Comparison of ENCODE assay signal across 15 cellular contexts in genomic region chr4:179097741-179098140, GRCh38.
DNase-seq lines count a peak whose midpoint lies in the region; ATAC-seq, FAIRE-seq and TF ChIP-seq lines count a peak whose summit lies in the region.
"Had no signal": no experiment of that assay in that cellular context is flagged by ENCODE, and none has a peak within 500 bp of the region (broad histone marks: within the 10 kb centered on the region; RNA-seq: fewer than 3 reads in every experiment).

No MANE protein-coding gene starts in this region.

- in situ Hi-C loops in GM12878 (cut with MboI), result no loop called here

- H3K4me3 ChIP-seq in GM12878 (no peak overlapping the region), neural cell (ENCODE audit: low read length) (no peak overlapping the region), stomach (no peak overlapping the region)

- TF ChIP-seq CTCF in GM12878 (IDR thresholded peaks at IDR 0.05 in 2 of 3, conservative IDR thresholded peaks at IDR 0.05 in 1 of 3; ENCODE audit: control insufficient read depth in 2 of 3, extremely low read depth in 1 of 3, insufficient read depth in 1 of 3, low read depth in 3 of 3, low read length in 3 of 3) (no peak), neural cell (IDR thresholded peaks at IDR 0.05; ENCODE audit: poor library complexity, severe bottlenecking) (no peak), stomach (IDR thresholded peaks at IDR 0.05) (no peak)

- no peaks in the 10 kb centered on the region for H3K9me2 ChIP-seq in neural cell (ENCODE audit: insufficient read depth, low read length)

- peak; percentile 15 for DNase-seq in DMS53 (lab: John Stamatoyannopoulos, UW)
- no peak for DNase-seq in DMS53 treated with DMSO at 0.1 percent for 48 hours (lab: John Stamatoyannopoulos, UW; ENCODE audit: unreplicated experiment)
- peak; percentile 15 for DNase-seq in MV-4-11 (lab: John Stamatoyannopoulos, UW)
- no peak for DNase-seq in GM12878 (ENCODE audit: low read depth, low spot score)
- no peak for DNase-seq in NCI-H1048 (lab: John Stamatoyannopoulos, UW)
- DNase-seq in stomach, result no peak
- DNase-seq: 8988T, activated T-cell treated with anti-CD3 and anti-CD28 coated beads for 4 hours, aorta, NCI-H2171 had no signal

- intact Hi-C loops in GM12878 (cut with micrococcal nuclease; ENCODE audit: unreplicated experiment), result no loop called here
- intact Hi-C loops in stomach (cut with DNase I; ENCODE audit: low total_unique reads), result no loop called here

- H3K27me3 ChIP-seq in GM12878 (replicated peaks in 1 of 2; ENCODE audit: control insufficient read depth in 2 of 2, insufficient read depth in 2 of 2, low read length in 1 of 2) (no peaks in the 10 kb centered on the region), neural cell (ENCODE audit: insufficient read depth, low read depth, low read length) (no peaks in the 10 kb centered on the region), stomach (no peaks in the 10 kb centered on the region)

- ATAC-seq in GM12878 (no peak), GM18873 (IDR thresholded peaks at IDR 0.05; ENCODE audit: low FRiP score, unreplicated experiment) (no peak)

- no peaks in the 10 kb centered on the region for H3K36me3 ChIP-seq in GM12878 (ENCODE audit: control insufficient read depth in 2 of 2, insufficient read depth in 2 of 2, low read length in 1 of 2)
- no peaks in the 10 kb centered on the region for H3K36me3 ChIP-seq in neural cell (ENCODE audit: insufficient read depth, low read length)
- no peaks in the 10 kb centered on the region for H3K36me3 ChIP-seq in stomach

- H3K27ac ChIP-seq in GM12878 (ENCODE audit: control insufficient read depth, insufficient read depth) (no peak overlapping the region), neural cell (ENCODE audit: low read length) (no peak overlapping the region), stomach (no peak overlapping the region)

- no peaks in the 10 kb centered on the region for H3K9me3 ChIP-seq in GM12878 (replicated peaks; ENCODE audit: control insufficient read depth, insufficient read depth, low read length)
- H3K9me3 ChIP-seq in neural cell (ENCODE audit: low read length), result no peaks in the 10 kb centered on the region
- peaks cover 0 to 7% (median 4%) of the 10 kb centered on the region in 4 donors for H3K9me3 ChIP-seq in stomach

- H3K9ac ChIP-seq in GM12878 (ENCODE audit: control insufficient read depth, insufficient read depth, low read length) (no peak overlapping the region), neural cell (ENCODE audit: low read length) (no peak overlapping the region)

- H3F3A ChIP-seq in neural cell (ENCODE audit: insufficient read depth, low read length, poor library complexity, severe bottlenecking), result no peaks in the 10 kb centered on the region

- H4K20me1 ChIP-seq in GM12878 (ENCODE audit: control insufficient read depth, insufficient read depth), result no peaks in the 10 kb centered on the region
- no peaks in the 10 kb centered on the region for H4K20me1 ChIP-seq in neural cell (ENCODE audit: insufficient read depth)

- H2AFZ ChIP-seq in GM12878 (ENCODE audit: control insufficient read depth, low read depth, low read length) (no peak overlapping the region), neural cell (ENCODE audit: low read depth, low read length) (no peak overlapping the region)

- RAD21 ChIA-PET in GM12878 (lab: Charles Lee; ENCODE audit: unreplicated experiment), result no interaction called here

- SMC1A ChIA-PET in GM12878 (lab: Charles Lee; ENCODE audit: uncharacterized antibody, unreplicated experiment), result interaction anchor here (0.7 kb wide), 1 partner anchor 30 kb away, joined by 3 read pairs; no protein-coding TSS in a partner anchor

- TF ChIP-seq EP300 in GM12878 (IDR thresholded peaks at IDR 0.05; ENCODE audit: borderline replicate concordance in 1 of 2, control insufficient read depth in 1 of 2, low read depth in 2 of 2, low read length in 2 of 2) (no peak), neural cell (conservative IDR thresholded peaks at IDR 0.05; ENCODE audit: poor library complexity, severe bottlenecking) (no peak), stomach (IDR thresholded peaks at IDR 0.05) (no peak)

- no peak for TF ChIP-seq RAD21 in GM12878 (IDR thresholded peaks at IDR 0.05; ENCODE audit: insufficient read depth, low read depth, low read length)
- no peak for TF ChIP-seq RAD21 in neural cell (conservative IDR thresholded peaks at IDR 0.05)

- WGBS in GM12878 (ENCODE audit: insufficient coverage, insufficient replicate concordance, low lambda C conversion rate, missing lambda C conversion rate), result 0% methylated on average over 1 of the region's 1 CpG
- WGBS in stomach, 5 donors, result 3 to 8% (median 6%) methylated on average over 1 of the region's 1 CpG

- FAIRE-seq in GM12878 (lab: Jason Lieb, UNC), result no peak
- FAIRE-seq: endometrium, RCC 7860, TTC549 had no signal

- TF ChIP-seq POLR2A in GM12878 (IDR thresholded peaks at IDR 0.05; ENCODE audit: low read depth, low read length), result no peak
- no peak for TF ChIP-seq POLR2A in stomach (IDR thresholded peaks at IDR 0.05)

- no TSS peak for BruUV-seq in GM12878 (replicated peaks; lab: Mats Ljungman, UMichigan)

- H3K79me2 ChIP-seq in GM12878 (ENCODE audit: control insufficient read depth, insufficient read depth, low read length), result no peaks in the 10 kb centered on the region
- H3K79me2 ChIP-seq in neural cell (replicated peaks; ENCODE audit: insufficient read depth, low read length), result no peaks in the 10 kb centered on the region

- CTCF ChIA-PET in GM12878 (lab: Yijun Ruan, JAX), result no interaction called here

- H3K4me1 ChIP-seq in GM12878 (ENCODE audit: control insufficient read depth, insufficient read depth, low read length), result no peaks in the 10 kb centered on the region
- H3K4me1 ChIP-seq in stomach, result no peaks in the 10 kb centered on the region

- POLR2A ChIA-PET in GM12878 (lab: Charles Lee), result no interaction called here

- no peak overlapping the region for H3K4me2 ChIP-seq in GM12878 (ENCODE audit: control insufficient read depth, insufficient read depth)
- no peak overlapping the region for H3K4me2 ChIP-seq in neural cell (ENCODE audit: low read length)

TF ChIP-seq in GM12878, 131 proteins besides CTCF, POLR2A, EP300 and RAD21:
- TF ChIP-seq REST (IDR thresholded peaks at IDR 0.05; ENCODE audit: low read depth, low read length), result peak; percentile 86
- TF ChIP-seq EGR1 (IDR thresholded peaks at IDR 0.05; ENCODE audit: borderline replicate concordance in 1 of 2, low read depth in 2 of 2, low read length in 2 of 2), result no peak

TF ChIP-seq in neural cell, 6 proteins besides CTCF, POLR2A, EP300 and RAD21:
- TF ChIP-seq REST (IDR thresholded peaks at IDR 0.05; ENCODE audit: borderline replicate concordance) (peak; percentile 78), EZH2 (IDR thresholded peaks at IDR 0.05; ENCODE audit: borderline replicate concordance, insufficient read depth, low read length, poor library complexity, severe bottlenecking) (no peak), MXI1 (conservative IDR thresholded peaks at IDR 0.05; ENCODE audit: poor library complexity, severe bottlenecking) (no peak)

Comparison
In these comparisons a context has a peak if more than half of its experiments do, and no peak if none do; other contexts are left out.
1. DNase-seq: peak in DMS53 (single experiment) and MV-4-11 (single experiment); none in DMS53 treated with DMSO at 0.1 percent for 48 hours (single experiment), GM12878 (single experiment), NCI-H1048 (single experiment) and stomach (single experiment).